ENCODE assay signal across 8 cellular contexts in genomic region chr18:79952457-79952995, GRCh38. TPM values are rescaled to one million over a fixed set of nuclear protein-coding genes. Genes with fewer than 3 reads are reported as not detected.
DNase-seq lines count a peak whose midpoint lies in the region; ATAC-seq and TF ChIP-seq lines count a peak whose summit lies in the region.

No MANE protein-coding gene starts in this region.

- no peak overlapping the region for H3K27ac Mint-ChIP-seq in activated naive CD8-positive, alpha-beta T cell treated with anti-CD3 and anti-CD28 coated beads, Interleukin-2, amount 10 ng/mL, durations not matched to agents 7 days and 5 days
- no peak overlapping the region for H3K27ac Mint-ChIP-seq in activated naive CD8-positive, alpha-beta T cell treated with anti-CD3 and anti-CD28 coated beads, Interleukin-2, amount 50 U/mL, for 24 hours

- DNase-seq in activated naive CD8-positive, alpha-beta T cell treated with anti-CD3 and anti-CD28 coated beads, Interleukin-2, amount 10 ng/mL, durations not matched to agents 7 days and 5 days, result peak; percentile 20
- no peak for DNase-seq in activated naive CD8-positive, alpha-beta T cell treated with anti-CD3 and anti-CD28 coated beads, Interleukin-2, amount 50 U/mL, for 24 hours
- DNase-seq in coronary artery (ENCODE audit: low spot score), result peak; percentile 77
- peak; percentile 41 for DNase-seq in ureter (ENCODE audit: low spot score)
- no peak for DNase-seq in DMS153 (lab: John Stamatoyannopoulos, UW)
- no peak for DNase-seq in NCI-H187 (lab: John Stamatoyannopoulos, UW)

- H3K4me3 ChIP-seq in coronary artery (peak overlapping the region; percentile 93), mesodermal cell (ENCODE audit: extremely low read depth, insufficient read depth, low read length, poor library complexity, severe bottlenecking) (peak overlapping the region; percentile 82)

- POLR2A ChIA-PET in activated naive CD8-positive, alpha-beta T cell treated with anti-CD3 and anti-CD28 coated beads, Interleukin-2, amount 10 ng/mL, durations not matched to agents 7 days and 5 days (lab: Charles Lee), result interaction anchor here (1.5 to 1.9 kb wide), 2 partner anchors 12 to 35 kb away, joined by 4 to 15 read pairs; partner anchors contain the start of genes HSBP1L1 and TXNL4A

- H3K36me3 Mint-ChIP-seq in activated naive CD8-positive, alpha-beta T cell treated with anti-CD3 and anti-CD28 coated beads, Interleukin-2, amount 10 ng/mL, durations not matched to agents 7 days and 5 days, result peaks cover 4% of the 10 kb centered on the region
- peaks cover 12% of the 10 kb centered on the region for H3K36me3 Mint-ChIP-seq in activated naive CD8-positive, alpha-beta T cell treated with anti-CD3 and anti-CD28 coated beads, Interleukin-2, amount 50 U/mL, for 24 hours (ENCODE audit: low read depth)

- 11 to 28% methylated on average over 5 to 18 of the region's 43 CpGs for WGBS in mesodermal cell (ENCODE audit: insufficient coverage in 2 of 2), 2 experiments

- peaks cover 7% of the 10 kb centered on the region for H3K4me1 ChIP-seq in mesodermal cell (ENCODE audit: control insufficient read depth, insufficient read depth, low read length, poor library complexity, severe bottlenecking)

- no peaks in the 10 kb centered on the region for H3K9me3 ChIP-seq in mesodermal cell (ENCODE audit: control insufficient read depth, low read length)

- no peak overlapping the region for H3K27ac ChIP-seq in coronary artery
- H3K27ac ChIP-seq in mesodermal cell (ENCODE audit: low read depth, low read length, severe bottlenecking), result no peak overlapping the region

- ATAC-seq in activated naive CD8-positive, alpha-beta T cell treated with anti-CD3 and anti-CD28 coated beads, Interleukin-2, amount 10 ng/mL, durations not matched to agents 7 days and 5 days (ENCODE audit: low read depth), result no peak
- ATAC-seq in activated naive CD8-positive, alpha-beta T cell treated with anti-CD3 and anti-CD28 coated beads, Interleukin-2, amount 50 U/mL, for 24 hours, result no peak
- ATAC-seq in GM19035 (IDR thresholded peaks at IDR 0.05; ENCODE audit: unreplicated experiment), result no peak

- peaks cover 15% of the 10 kb centered on the region for H3K4me1 Mint-ChIP-seq in activated naive CD8-positive, alpha-beta T cell treated with anti-CD3 and anti-CD28 coated beads, Interleukin-2, amount 10 ng/mL, durations not matched to agents 7 days and 5 days
- peaks cover 32% of the 10 kb centered on the region for H3K4me1 Mint-ChIP-seq in activated naive CD8-positive, alpha-beta T cell treated with anti-CD3 and anti-CD28 coated beads, Interleukin-2, amount 50 U/mL, for 24 hours

- TF ChIP-seq CTCF in coronary artery (IDR thresholded peaks at IDR 0.05), result no peak

- peak overlapping the region; percentile 28 for H3K4me3 Mint-ChIP-seq in activated naive CD8-positive, alpha-beta T cell treated with anti-CD3 and anti-CD28 coated beads, Interleukin-2, amount 10 ng/mL, durations not matched to agents 7 days and 5 days
- H3K4me3 Mint-ChIP-seq in activated naive CD8-positive, alpha-beta T cell treated with anti-CD3 and anti-CD28 coated beads, Interleukin-2, amount 50 U/mL, for 24 hours, result no peak overlapping the region

- H3K9me3 Mint-ChIP-seq in activated naive CD8-positive, alpha-beta T cell treated with anti-CD3 and anti-CD28 coated beads, Interleukin-2, amount 10 ng/mL, durations not matched to agents 7 days and 5 days, result no peaks in the 10 kb centered on the region
- no peaks in the 10 kb centered on the region for H3K9me3 Mint-ChIP-seq in activated naive CD8-positive, alpha-beta T cell treated with anti-CD3 and anti-CD28 coated beads, Interleukin-2, amount 50 U/mL, for 24 hours

- peaks cover 16% of the 10 kb centered on the region for H3K36me3 ChIP-seq in mesodermal cell (ENCODE audit: control insufficient read depth, insufficient read depth, low read length)

- peaks cover 2% of the 10 kb centered on the region for H3K27me3 Mint-ChIP-seq in activated naive CD8-positive, alpha-beta T cell treated with anti-CD3 and anti-CD28 coated beads, Interleukin-2, amount 10 ng/mL, durations not matched to agents 7 days and 5 days
- H3K27me3 Mint-ChIP-seq in activated naive CD8-positive, alpha-beta T cell treated with anti-CD3 and anti-CD28 coated beads, Interleukin-2, amount 50 U/mL, for 24 hours, result no peaks in the 10 kb centered on the region

RNA-seq across cellular contexts. Expression of gene SLC66A2, which starts 1.1 kb away (rescaled TPM):
- 10 to 100 TPM; 29.0 to 29.2 TPM for total RNA-seq in activated naive CD8-positive, alpha-beta T cell treated with anti-CD3 and anti-CD28 coated beads, Interleukin-2, amount 10 ng/mL, durations not matched to agents 7 days and 5 days
- polyA plus RNA-seq in mesodermal cell (2013, experiment 1 of 2), result 18.7 TPM
- 18.1 TPM for polyA plus RNA-seq in mesodermal cell (2013, experiment 2 of 2)
- 37.4 TPM for total RNA-seq in ureter

RNA-seq across cellular contexts. Expression of gene HSBP1L1, which starts 11.9 kb away (rescaled TPM):
- total RNA-seq in activated naive CD8-positive, alpha-beta T cell treated with anti-CD3 and anti-CD28 coated beads, Interleukin-2, amount 10 ng/mL, durations not matched to agents 7 days and 5 days, result 10 to 100 TPM; 14.0 to 18.0 TPM
- polyA plus RNA-seq in mesodermal cell (2013, experiment 1 of 2), result 2.5 TPM
- 1.9 TPM for polyA plus RNA-seq in mesodermal cell (2013, experiment 2 of 2)
- 29.5 TPM for total RNA-seq in ureter

RNA-seq across cellular contexts. Expression of gene TXNL4A, which starts 35.8 kb away (rescaled TPM):
- 100 to 1,000 TPM; 106 to 107 TPM for total RNA-seq in activated naive CD8-positive, alpha-beta T cell treated with anti-CD3 and anti-CD28 coated beads, Interleukin-2, amount 10 ng/mL, durations not matched to agents 7 days and 5 days
- polyA plus RNA-seq in mesodermal cell (2013, experiment 1 of 2), result 130 TPM
- 113 TPM for polyA plus RNA-seq in mesodermal cell (2013, experiment 2 of 2)
- total RNA-seq in ureter, result 82.1 TPM

Comparison
In these comparisons a context has a peak if more than half of its experiments do, and no peak if none do; other contexts are left out.
1. DNase-seq: peak in activated naive CD8-positive, alpha-beta T cell treated with anti-CD3 and anti-CD28 coated beads, Interleukin-2, amount 10 ng/mL, durations not matched to agents 7 days and 5 days (single experiment), coronary artery (single experiment) and ureter (single experiment); none in activated naive CD8-positive, alpha-beta T cell treated with anti-CD3 and anti-CD28 coated beads, Interleukin-2, amount 50 U/mL, for 24 hours (single experiment), DMS153 (single experiment) and NCI-H187 (0 of 2).